In genomic region chr21:43717967-43718871, GRCh38 we compare ENCODE assay signal across 8 cellular contexts. TPM values are rescaled to one million over a fixed set of nuclear protein-coding genes. Genes with fewer than 3 reads are reported as not detected.
A peak's percentile ranks its signal among the peaks of the same experiment; 100 is the strongest.
DNase-seq lines count a peak whose midpoint lies in the region; ATAC-seq and TF ChIP-seq lines count a peak whose summit lies in the region.

No MANE protein-coding gene starts in this region.

- no CpG with 5 or more reads among the region's 70 CpGs for WGBS in iPS DF 6.9 (ENCODE audit: insufficient coverage, insufficient read length)
- 26 to 58% (median 28%) methylated on average over 30 to 70 of the region's 70 CpGs for WGBS in spleen, 5 donors

- H3K36me3 ChIP-seq in iPS DF 6.9 (ENCODE audit: control insufficient read depth, insufficient read depth, low read length) (no peaks in the 10 kb centered on the region), spleen (peaks cover 0 to 1% (median 0%) of the 10 kb centered on the region in 6 donors)

- peak overlapping the region; percentile 72 for H3K4me3 ChIP-seq in HFF-Myc (replicated peaks; ENCODE audit: low read depth, low read length)
- H3K4me3 ChIP-seq in iPS DF 6.9 (ENCODE audit: low read length): peak overlapping the region; percentile 95; the same call in 1 of the 2 replicates
- H3K4me3 ChIP-seq in spleen: peak overlapping the region; percentile 68 to 92 (median 88)

- peaks cover 18% of the 10 kb centered on the region for H3K4me1 Mint-ChIP-seq in activated T-helper 2 cell treated with anti-CD3 and anti-CD28 coated beads, Interferon-gamma antibody, Interleukin-2, Interleukin-4, amounts not matched to agents 10 μg/mL and 5 μg/mL and 100 μg/mL, durations not matched to agents 14 hours and 24 hours and 36 hours (ENCODE audit: low read depth)

- intact Hi-C loops in activated T-helper 2 cell treated with anti-CD3 and anti-CD28 coated beads, Interferon-gamma antibody, Interleukin-2, Interleukin-4, amounts not matched to agents 10 μg/mL and 5 μg/mL and 100 μg/mL, durations not matched to agents 14 hours and 24 hours and 36 hours (cut with micrococcal nuclease): loop anchor here (5.0 kb wide), 1 partner anchor 56 kb away; no protein-coding TSS in a partner anchor
- intact Hi-C loops in spleen (cut with DNase I; ENCODE audit: low total_unique reads): loop anchor here (5.0 kb wide), 1 partner anchor 51 kb away; no protein-coding TSS in a partner anchor

- H3K9me3 Mint-ChIP-seq in activated T-helper 2 cell treated with anti-CD3 and anti-CD28 coated beads, Interferon-gamma antibody, Interleukin-2, Interleukin-4, amounts not matched to agents 10 μg/mL and 5 μg/mL and 100 μg/mL, durations not matched to agents 14 hours and 24 hours and 36 hours: no peaks in the 10 kb centered on the region

- H3K27ac Mint-ChIP-seq in activated T-helper 2 cell treated with anti-CD3 and anti-CD28 coated beads, Interferon-gamma antibody, Interleukin-2, Interleukin-4, amounts not matched to agents 10 μg/mL and 5 μg/mL and 100 μg/mL, durations not matched to agents 14 hours and 24 hours and 36 hours: peak overlapping the region; percentile 74

- no peak for TF ChIP-seq POLR2A in spleen (IDR thresholded peaks at IDR 0.05)

- H3K27ac ChIP-seq in iPS DF 6.9 (ENCODE audit: low read length): no peak overlapping the region
- H3K27ac ChIP-seq in spleen: peak overlapping the region; percentile 86 to 97 (median 90)

- no peaks in the 10 kb centered on the region for H3K4me1 ChIP-seq in iPS DF 6.9 (ENCODE audit: control insufficient read depth, insufficient read depth, low read length)
- peaks cover 19 to 64% (median 46%) of the 10 kb centered on the region in 6 donors for H3K4me1 ChIP-seq in spleen

- peak overlapping the region; percentile 75 for H3K4me3 Mint-ChIP-seq in activated T-helper 2 cell treated with anti-CD3 and anti-CD28 coated beads, Interferon-gamma antibody, Interleukin-2, Interleukin-4, amounts not matched to agents 10 μg/mL and 5 μg/mL and 100 μg/mL, durations not matched to agents 14 hours and 24 hours and 36 hours (ENCODE audit: low read depth)

- H3K9me3 ChIP-seq in iPS DF 6.9 (ENCODE audit: control insufficient read depth, insufficient read depth, low read length) (no peaks in the 10 kb centered on the region), spleen (no peaks in the 10 kb centered on the region)

- peaks cover 8% of the 10 kb centered on the region for H3K27me3 Mint-ChIP-seq in activated T-helper 2 cell treated with anti-CD3 and anti-CD28 coated beads, Interferon-gamma antibody, Interleukin-2, Interleukin-4, amounts not matched to agents 10 μg/mL and 5 μg/mL and 100 μg/mL, durations not matched to agents 14 hours and 24 hours and 36 hours (ENCODE audit: low read depth)

- ATAC-seq in HG02938 (IDR thresholded peaks at IDR 0.05; ENCODE audit: unreplicated experiment) (no peak), HG03521 (IDR thresholded peaks at IDR 0.05; ENCODE audit: unreplicated experiment) (no peak), GM18511 (IDR thresholded peaks at IDR 0.05; ENCODE audit: unreplicated experiment) (no peak)

- H3K27me3 ChIP-seq in iPS DF 6.9 (ENCODE audit: control insufficient read depth, insufficient read depth, low read length) (no peaks in the 10 kb centered on the region), spleen (replicated peaks in 1 of 7) (peaks cover 0 to 6% (median 0%) of the 10 kb centered on the region in 7 donors)

- peaks cover 16% of the 10 kb centered on the region for H3K36me3 Mint-ChIP-seq in activated T-helper 2 cell treated with anti-CD3 and anti-CD28 coated beads, Interferon-gamma antibody, Interleukin-2, Interleukin-4, amounts not matched to agents 10 μg/mL and 5 μg/mL and 100 μg/mL, durations not matched to agents 14 hours and 24 hours and 36 hours (ENCODE audit: low read depth)

- TF ChIP-seq CTCF in HFF-Myc (IDR thresholded peaks at IDR 0.05; ENCODE audit: low read depth, low read length, missing control alignments): no peak
- TF ChIP-seq CTCF in spleen (IDR thresholded peaks at IDR 0.05 in 8 of 11, conservative IDR thresholded peaks at IDR 0.05 in 3 of 11): no peak

- DNase-seq in HFF-Myc (ENCODE audit: extremely low read depth, low read depth) (no peak), iPS DF 6.9 (ENCODE audit: low read depth, low spot score) (no peak), spleen (peak; percentile 91), T-helper 9 cell (no peak)
- no peak for DNase-seq in activated T-helper 2 cell treated with anti-CD3 and anti-CD28 coated beads, Interferon-gamma antibody, Interleukin-2, Interleukin-4, amounts not matched to agents 10 μg/mL and 5 μg/mL and 100 μg/mL, durations not matched to agents 14 hours and 24 hours and 36 hours (ENCODE audit: low spot score)

RNA-seq across cellular contexts. Expression of gene PDXK, which starts 0.7 kb away (rescaled TPM):
- 124 and 136 TPM in 2 replicates for total RNA-seq in activated T-helper 2 cell treated with anti-CD3 and anti-CD28 coated beads, Interferon-gamma antibody, Interleukin-2, Interleukin-4, amounts not matched to agents 10 μg/mL and 5 μg/mL and 100 μg/mL, durations not matched to agents 14 hours and 24 hours and 36 hours
- total RNA-seq in spleen: 10 to 100 TPM; 41.1 to 82.9 (median 58.7) TPM
- 10 to 100 TPM; 17.9 to 39.0 (median 24.7) TPM for polyA plus RNA-seq in spleen

RNA-seq across cellular contexts. Expression of gene CSTB, which starts 57.9 kb away (rescaled TPM):
- total RNA-seq in activated T-helper 2 cell treated with anti-CD3 and anti-CD28 coated beads, Interferon-gamma antibody, Interleukin-2, Interleukin-4, amounts not matched to agents 10 μg/mL and 5 μg/mL and 100 μg/mL, durations not matched to agents 14 hours and 24 hours and 36 hours: 55.8 TPM in 2 replicates
- total RNA-seq in spleen: 10 to 100 TPM; 10.5 to 36.6 (median 28.6) TPM
- 10 to 100 TPM; 39.6 to 93.8 (median 48.5) TPM for polyA plus RNA-seq in spleen

RNA-seq across cellular contexts. Expression of gene RRP1B, which starts 58.9 kb away (rescaled TPM):
- 63.5 and 66.2 TPM in 2 replicates for total RNA-seq in activated T-helper 2 cell treated with anti-CD3 and anti-CD28 coated beads, Interferon-gamma antibody, Interleukin-2, Interleukin-4, amounts not matched to agents 10 μg/mL and 5 μg/mL and 100 μg/mL, durations not matched to agents 14 hours and 24 hours and 36 hours
- 10 to 100 TPM; 25.3 to 28.9 (median 25.7) TPM for total RNA-seq in spleen
- polyA plus RNA-seq in spleen: 10 to 100 TPM in 2 of 3 donors, 1 to 10 TPM in 1; 7.9 to 11.6 (median 10.1) TPM

RNA-seq across cellular contexts. Expression of gene HSF2BP, which starts 58.9 kb away (rescaled TPM):
- total RNA-seq in activated T-helper 2 cell treated with anti-CD3 and anti-CD28 coated beads, Interferon-gamma antibody, Interleukin-2, Interleukin-4, amounts not matched to agents 10 μg/mL and 5 μg/mL and 100 μg/mL, durations not matched to agents 14 hours and 24 hours and 36 hours: 0.97 and 1.1 TPM in 2 replicates
- 1 to 10 TPM in 2 of 7 donors, under 1 TPM in 3, not detected in 2; 0.19 to 1.9 (median 0.58) TPM for total RNA-seq in spleen
- under 1 TPM; 0.13 to 0.35 (median 0.19) TPM for polyA plus RNA-seq in spleen
